In genomic region chr16:47590472-47590871, GRCh38 we compare ENCODE assay signal across 25 cellular contexts.
DNase-seq lines count a peak whose midpoint lies in the region; ATAC-seq, FAIRE-seq and TF ChIP-seq lines count a peak whose summit lies in the region.
"Had no signal": no experiment of that assay in that cellular context is flagged by ENCODE, and none has a peak within 500 bp of the region (broad histone marks: within the 10 kb centered on the region; RNA-seq: fewer than 3 reads in every experiment).

No MANE protein-coding gene starts in this region.

- H3K9me3 ChIP-seq in SK-N-SH: no peaks in the 10 kb centered on the region
- H3K9me3 ChIP-seq: BE2C; BLaER1 treated with 17β-estradiol and CSF1 and Interleukin-3, amounts not matched to agents 10 nM and 100 nM had no signal

- H3K27ac ChIP-seq in SK-N-SH (ENCODE audit: low read depth in 2 of 2, low read length in 1 of 2): no peak overlapping the region
- H3K27ac ChIP-seq: 22Rv1; BLaER1 treated with 17β-estradiol and CSF1 and Interleukin-3, amounts not matched to agents 10 nM and 100 nM; GM23248 had no signal

- H3K27ac Mint-ChIP-seq in central memory CD8-positive, alpha-beta T cell (ENCODE audit: low read depth): peak overlapping the region; percentile 68
- H3K27ac Mint-ChIP-seq: CD4-positive, alpha-beta T cell; HFFc6 had no signal

- TF ChIP-seq CTCF in SK-N-SH (IDR thresholded peaks at IDR 0.05): no peak

- H3K36me3 Mint-ChIP-seq in central memory CD8-positive, alpha-beta T cell (ENCODE audit: insufficient read depth): peaks cover 17% of the 10 kb centered on the region

- H3K4me3 ChIP-seq in SK-N-SH (ENCODE audit: low read depth in 2 of 2, low read length in 1 of 2): no peak overlapping the region
- H3K4me3 ChIP-seq: BLaER1 treated with 17β-estradiol and CSF1 and Interleukin-3, amounts not matched to agents 10 nM and 100 nM; GM23248 had no signal

- H3F3A ChIP-seq in SK-N-SH (replicated peaks; ENCODE audit: insufficient read depth): no peaks in the 10 kb centered on the region

- no peak overlapping the region for H3K4me2 ChIP-seq in SK-N-SH
- H3K4me2 ChIP-seq: BLaER1 treated with 17β-estradiol and CSF1 and Interleukin-3, amounts not matched to agents 10 nM and 100 nM had no signal

- H3K36me3 ChIP-seq in SK-N-SH (replicated peaks in 1 of 2; ENCODE audit: control insufficient read depth in 1 of 2, insufficient read depth in 2 of 2, low read length in 1 of 2): peaks cover 25 to 38% of the 10 kb centered on the region in 2 experiments

- H3K9ac ChIP-seq in SK-N-SH: no peak overlapping the region
- H3K9ac ChIP-seq: BLaER1 treated with 17β-estradiol and CSF1 and Interleukin-3, amounts not matched to agents 10 nM and 100 nM; GM23248 had no signal

- no peaks in the 10 kb centered on the region for H3K79me2 ChIP-seq in SK-N-SH (ENCODE audit: insufficient read depth)

- CTCF ChIA-PET in SK-N-SH (lab: Yijun Ruan, JAX): interaction anchor here (1.0 kb wide), 1 partner anchor 44 kb away, joined by 3 read pairs; no protein-coding TSS in a partner anchor

- DNase-seq in SK-N-SH: no peak
- no peak for DNase-seq in central memory CD8-positive, alpha-beta T cell (ENCODE audit: low spot score in 2 of 2)
- no peak for DNase-seq in RCC 7860 (ENCODE audit: low spot score)
- DNase-seq: BE2C; Calu3; CD4-positive, alpha-beta T cell; COR-L47; DMS53; DMS79 treated with DMSO at 0.1 percent for 48 hours; GF-D8; GM23248; H7; HCEC 1CT; HFFc6 had no signal

- no peaks in the 10 kb centered on the region for H3K27me3 Mint-ChIP-seq in central memory CD8-positive, alpha-beta T cell
- H3K27me3 Mint-ChIP-seq: CD4-positive, alpha-beta T cell had no signal

- no peak for FAIRE-seq in RCC 7860 (lab: Jason Lieb, UNC)
- FAIRE-seq: A204.1, GM12891, GM18507, H1 had no signal

- no peaks in the 10 kb centered on the region for H3K9me2 ChIP-seq in SK-N-SH

- 92% methylated on average over 2 of the region's 2 CpGs for WGBS in SK-N-SH (ENCODE audit: low lambda C conversion rate)

- H3K4me3 Mint-ChIP-seq in central memory CD8-positive, alpha-beta T cell: no peak overlapping the region
- H3K4me3 Mint-ChIP-seq: CD14-positive monocyte; CD4-positive, alpha-beta T cell; HFFc6 had no signal

- no peak overlapping the region for H2AFZ ChIP-seq in SK-N-SH (ENCODE audit: low read depth)
- H2AFZ ChIP-seq: GM23248 had no signal

- peaks cover 30% of the 10 kb centered on the region for H3K4me1 Mint-ChIP-seq in central memory CD8-positive, alpha-beta T cell
- H3K4me1 Mint-ChIP-seq: CD14-positive monocyte had no signal

- POLR2A ChIA-PET in SK-N-SH (lab: Yijun Ruan, JAX): no interaction called here

- ATAC-seq in SK-N-SH treated with all-trans-retinoic acid at 6 μM for 48 hours: no peak
- ATAC-seq in central memory CD8-positive, alpha-beta T cell (replicated peaks; ENCODE audit: extremely low read depth, poor library complexity, severe bottlenecking): no peak
- no peak for ATAC-seq in GM21619 (IDR thresholded peaks at IDR 0.05; ENCODE audit: unreplicated experiment)
- no peak for ATAC-seq in GM18858 (IDR thresholded peaks at IDR 0.05; ENCODE audit: unreplicated experiment)

- TF ChIP-seq EP300 in SK-N-SH (IDR thresholded peaks at IDR 0.05; ENCODE audit: borderline replicate concordance in 1 of 2, low read depth in 1 of 2, low read length in 1 of 2) (no peak), Ishikawa (IDR thresholded peaks at IDR 0.05; ENCODE audit: borderline replicate concordance) (no peak)

- TF ChIP-seq RAD21 in SK-N-SH (IDR thresholded peaks at IDR 0.05; ENCODE audit: low read length): no peak
- TF ChIP-seq RAD21 in Ishikawa (IDR thresholded peaks at IDR 0.05; ENCODE audit: low read depth): no peak

- H4K20me1 ChIP-seq in SK-N-SH (ENCODE audit: insufficient read depth): no peaks in the 10 kb centered on the region
- H4K20me1 ChIP-seq: BLaER1 treated with 17β-estradiol and CSF1 and Interleukin-3, amounts not matched to agents 10 nM and 100 nM had no signal

- H3K4me1 ChIP-seq in SK-N-SH (ENCODE audit: control insufficient read depth in 1 of 2, insufficient read depth in 2 of 2, low read depth in 1 of 2, low read length in 1 of 2): no peaks in the 10 kb centered on the region; a peak in 1 of 4 replicates
- H3K4me1 ChIP-seq: BE2C had no signal

- no peaks in the 10 kb centered on the region for H3K9me3 Mint-ChIP-seq in central memory CD8-positive, alpha-beta T cell
- H3K9me3 Mint-ChIP-seq: CD4-positive, alpha-beta T cell; HFFc6 had no signal

- H3K27me3 ChIP-seq in SK-N-SH (ENCODE audit: insufficient read depth): no peaks in the 10 kb centered on the region
- H3K27me3 ChIP-seq: BE2C; BLaER1 treated with 17β-estradiol and CSF1 and Interleukin-3, amounts not matched to agents 10 nM and 100 nM had no signal

TF ChIP-seq in SK-N-SH, 30 proteins besides CTCF, POLR2A, EP300 and RAD21 (continues in another document):
- no peak for TF ChIP-seq TAF1 (IDR thresholded peaks at IDR 0.05; ENCODE audit: borderline replicate concordance, low read depth, low read length)
- no peak for TF ChIP-seq RXRA (IDR thresholded peaks at IDR 0.05; ENCODE audit: borderline replicate concordance, low read depth)
- TF ChIP-seq SMC3 (IDR thresholded peaks at IDR 0.05; ENCODE audit: low read depth, low read length): no peak

TF ChIP-seq in SK-N-SH treated with all-trans-retinoic acid at 6 μM for 48 hours, 23 proteins besides CTCF, POLR2A, EP300 and RAD21 (continues in another document):
- TF ChIP-seq, protein P1, sequence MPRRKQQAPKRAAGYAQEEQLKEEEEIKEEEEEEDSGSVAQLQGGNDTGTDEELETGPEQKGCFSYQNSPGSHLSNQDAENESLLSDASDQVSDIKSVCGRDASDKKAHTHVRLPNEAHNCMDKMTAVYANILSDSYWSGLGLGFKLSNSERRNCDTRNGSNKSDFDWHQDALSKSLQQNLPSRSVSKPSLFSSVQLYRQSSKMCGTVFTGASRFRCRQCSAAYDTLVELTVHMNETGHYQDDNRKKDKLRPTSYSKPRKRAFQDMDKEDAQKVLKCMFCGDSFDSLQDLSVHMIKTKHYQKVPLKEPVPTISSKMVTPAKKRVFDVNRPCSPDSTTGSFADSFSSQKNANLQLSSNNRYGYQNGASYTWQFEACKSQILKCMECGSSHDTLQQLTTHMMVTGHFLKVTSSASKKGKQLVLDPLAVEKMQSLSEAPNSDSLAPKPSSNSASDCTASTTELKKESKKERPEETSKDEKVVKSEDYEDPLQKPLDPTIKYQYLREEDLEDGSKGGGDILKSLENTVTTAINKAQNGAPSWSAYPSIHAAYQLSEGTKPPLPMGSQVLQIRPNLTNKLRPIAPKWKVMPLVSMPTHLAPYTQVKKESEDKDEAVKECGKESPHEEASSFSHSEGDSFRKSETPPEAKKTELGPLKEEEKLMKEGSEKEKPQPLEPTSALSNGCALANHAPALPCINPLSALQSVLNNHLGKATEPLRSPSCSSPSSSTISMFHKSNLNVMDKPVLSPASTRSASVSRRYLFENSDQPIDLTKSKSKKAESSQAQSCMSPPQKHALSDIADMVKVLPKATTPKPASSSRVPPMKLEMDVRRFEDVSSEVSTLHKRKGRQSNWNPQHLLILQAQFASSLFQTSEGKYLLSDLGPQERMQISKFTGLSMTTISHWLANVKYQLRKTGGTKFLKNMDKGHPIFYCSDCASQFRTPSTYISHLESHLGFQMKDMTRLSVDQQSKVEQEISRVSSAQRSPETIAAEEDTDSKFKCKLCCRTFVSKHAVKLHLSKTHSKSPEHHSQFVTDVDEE (CRISPR knock-in tag; IDR thresholded peaks at IDR 0.05): no peak
- no peak for TF ChIP-seq SNAI2 (CRISPR knock-in tag; IDR thresholded peaks at IDR 0.05)

TF ChIP-seq in Ishikawa, 13 proteins besides CTCF, POLR2A, EP300 and RAD21:
- TF ChIP-seq REST (IDR thresholded peaks at IDR 0.05; ENCODE audit: low read depth) (peak; percentile 69), TAF1 (IDR thresholded peaks at IDR 0.05; ENCODE audit: low read depth) (no peak)
TF ChIP-seq in Ishikawa: peak in this region for 1.
